In the genomic region with DNA sequence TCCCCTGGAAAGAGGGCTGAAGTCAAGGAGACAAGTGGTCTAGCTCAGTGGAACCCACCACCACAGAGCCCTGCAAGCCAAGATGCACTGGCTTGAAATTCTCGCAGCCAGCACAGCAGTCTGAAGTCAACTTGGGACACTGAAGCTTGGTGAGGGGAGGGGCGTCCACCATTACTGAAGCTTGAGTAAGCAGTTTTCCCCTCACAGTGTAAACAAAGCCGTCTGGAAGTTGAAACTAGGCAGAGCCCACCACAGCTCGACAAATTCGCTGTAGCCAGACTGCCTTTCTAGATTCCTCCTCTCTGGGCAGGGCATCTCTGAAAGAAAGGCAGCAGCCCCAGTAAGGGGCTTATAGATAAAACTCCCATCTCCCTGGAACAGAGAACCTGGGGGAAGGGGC, we compare ENCODE assay signal across 7 cellular contexts.
A peak's percentile ranks its signal among the peaks of the same experiment; 100 is the strongest.
DNase-seq lines count a peak whose midpoint lies in the region; TF ChIP-seq lines count a peak whose summit lies in the region.
"Not testable (repeated sequence)": the region's sequence is repeated elsewhere in the genome, so short reads cannot be mapped to it uniquely, and the experiment has no call there.

No MANE protein-coding gene starts in this region.

- not testable (repeated sequence) for H3K79me1 ChIP-seq in mesendoderm (ENCODE audit: low read length)

- H3K56ac ChIP-seq in mesendoderm (ENCODE audit: low read length), result peak overlapping the region; percentile 7

- H3K18ac ChIP-seq in mesendoderm (ENCODE audit: low read length), result not testable (repeated sequence)

- H3K79me2 ChIP-seq in hepatocyte; mesendoderm (ENCODE audit: control insufficient read depth, insufficient read depth, low read length): not testable (repeated sequence)

- not testable (repeated sequence) for H3K27me3 Mint-ChIP-seq in progenitor cell of endocrine pancreas

- H4K20me1 ChIP-seq in hepatocyte (ENCODE audit: insufficient read depth, poor library complexity, severe bottlenecking), result not testable (repeated sequence)

- peak overlapping the region; percentile 14; the same call in 1 of the 2 replicates for H3K4me3 ChIP-seq in SJCRH30
- H3K4me3 ChIP-seq in choroid plexus epithelial cell (ENCODE audit: low read depth, low read length); hepatocyte; mesendoderm (ENCODE audit: low read length): not testable (repeated sequence)

- not testable (repeated sequence) for H2AK5ac ChIP-seq in mesendoderm (ENCODE audit: low read length)

- H3K4me1 ChIP-seq in SJCRH30; hepatocyte (ENCODE audit: insufficient read depth); mesendoderm (ENCODE audit: control insufficient read depth, low read depth, low read length): not testable (repeated sequence)

- H3K9me2 ChIP-seq in hepatocyte (replicated peaks; ENCODE audit: insufficient read depth), result not testable (repeated sequence)

- not testable (repeated sequence) for H3K9ac ChIP-seq in mesendoderm (ENCODE audit: low read length)

- H3K36me3 ChIP-seq in SJCRH30; hepatocyte (replicated peaks; ENCODE audit: insufficient read depth, low read depth); mesendoderm (ENCODE audit: control insufficient read depth, insufficient read depth, low read length): not testable (repeated sequence)

- H2BK15ac ChIP-seq in mesendoderm (replicated peaks; ENCODE audit: low read depth), result not testable (repeated sequence)

- not testable (repeated sequence) for H3K36me3 Mint-ChIP-seq in progenitor cell of endocrine pancreas (ENCODE audit: insufficient read depth)

- not testable (repeated sequence) for H2BK5ac ChIP-seq in mesendoderm (ENCODE audit: low read length)

- not testable (repeated sequence) for H4K5ac ChIP-seq in mesendoderm (ENCODE audit: low read length)

- H3K27ac ChIP-seq in SJCRH30; mesendoderm (ENCODE audit: low read depth, low read length): not testable (repeated sequence)
- peak overlapping the region; percentile 42 for H3K27ac ChIP-seq in hepatocyte

- peak overlapping the region; percentile 63 for H3K4me2 ChIP-seq in hepatocyte
- not testable (repeated sequence) for H3K4me2 ChIP-seq in mesendoderm (ENCODE audit: low read length)

- H3K4ac ChIP-seq in mesendoderm (ENCODE audit: low read depth, low read length), result not testable (repeated sequence)

- H4K8ac ChIP-seq in mesendoderm (ENCODE audit: low read depth, low read length), result not testable (repeated sequence)

- DNase-seq in EH (ENCODE audit: low read depth), result peak; percentile 12
- DNase-seq in NCI-H2171 treated with DMSO at 0.1 percent for 48 hours (lab: John Stamatoyannopoulos, UW), result peak; percentile 21
- DNase-seq in SJCRH30; progenitor cell of endocrine pancreas (ENCODE audit: low spot score, unreplicated experiment): not testable (repeated sequence)
- peak; percentile 23 for DNase-seq in choroid plexus epithelial cell (ENCODE audit: low read depth)
- peak; percentile 32 for DNase-seq in hepatocyte (ENCODE audit: low spot score)
- peak; percentile 16 for DNase-seq in mesendoderm

- H3K27me3 ChIP-seq in SJCRH30; hepatocyte; mesendoderm (ENCODE audit: insufficient read depth, low read length, poor library complexity): not testable (repeated sequence)

- not testable (repeated sequence) for H2BK120ac ChIP-seq in mesendoderm (ENCODE audit: low read depth, low read length)

- 32% methylated on average over 5 of the region's 5 CpGs for WGBS in hepatocyte (ENCODE audit: low lambda C conversion rate, missing lambda C conversion rate)
- WGBS in mesendoderm (ENCODE audit: extremely low coverage, insufficient coverage, low lambda C conversion rate), result no CpG with 5 or more reads among the region's 5 CpGs

- H3K9me3 ChIP-seq in SJCRH30 (replicated peaks); hepatocyte (ENCODE audit: low read depth): not testable (repeated sequence)

- TF ChIP-seq CTCF in choroid plexus epithelial cell (conservative IDR thresholded peaks at IDR 0.05; ENCODE audit: low read depth, low read length); hepatocyte (IDR thresholded peaks at IDR 0.05; ENCODE audit: poor library complexity); progenitor cell of endocrine pancreas (IDR thresholded peaks at IDR 0.05; ENCODE audit: unreplicated experiment): not testable (repeated sequence)

- peak overlapping the region; percentile 49 for H3K27ac Mint-ChIP-seq in progenitor cell of endocrine pancreas

- not testable (repeated sequence) for H3K23ac ChIP-seq in mesendoderm (ENCODE audit: low read length)

- not testable (repeated sequence) for H3K4me3 Mint-ChIP-seq in progenitor cell of endocrine pancreas (ENCODE audit: low read depth)

- H3K4me1 Mint-ChIP-seq in progenitor cell of endocrine pancreas (ENCODE audit: low read depth), result not testable (repeated sequence)

- H3K9me3 Mint-ChIP-seq in progenitor cell of endocrine pancreas (ENCODE audit: low read depth), result peaks cover 14% of the 10 kb centered on the region

- H2AFZ ChIP-seq in hepatocyte, result peak overlapping the region; percentile 64
